8 cellular contexts compared by ENCODE assay signal in genomic region chr3:156535162-156535627, GRCh38. TPM values are rescaled to one million over a fixed set of nuclear protein-coding genes. Genes with fewer than 3 reads are reported as not detected.
A peak's percentile ranks its signal among the peaks of the same experiment; 100 is the strongest.
DNase-seq lines count a peak whose midpoint lies in the region; ATAC-seq and TF ChIP-seq lines count a peak whose summit lies in the region.

No MANE protein-coding gene starts in this region.

- no peaks in the 10 kb centered on the region; the same call in 1 of the 2 replicates for H4K20me1 ChIP-seq in DND-41 (ENCODE audit: insufficient read depth, low read length)

- POLR2A ChIA-PET in naive thymus-derived CD8-positive, alpha-beta T cell (lab: Charles Lee): no interaction called here

- H3K27me3 Mint-ChIP-seq in activated naive CD8-positive, alpha-beta T cell treated with anti-CD3 and anti-CD28 coated beads for 36 hours: no peaks in the 10 kb centered on the region
- no peaks in the 10 kb centered on the region for H3K27me3 Mint-ChIP-seq in naive thymus-derived CD8-positive, alpha-beta T cell

- H3K27me3 ChIP-seq in DND-41 (ENCODE audit: insufficient read depth, low read length, poor library complexity) (no peaks in the 10 kb centered on the region), heart right ventricle (no peaks in the 10 kb centered on the region)

- no peak overlapping the region for H2AFZ ChIP-seq in DND-41 (ENCODE audit: low read depth, low read length)

- intact Hi-C loops in heart right ventricle (cut with DNase I): loop anchor here in 3 of 10 donors (5.0 to 10.0 kb wide), 4 partner anchors 137 to 602 kb away; partner anchors contain the start of gene TIPARP (in 1 of the 3)

- H3K4me1 Mint-ChIP-seq in activated naive CD8-positive, alpha-beta T cell treated with anti-CD3 and anti-CD28 coated beads for 36 hours: peaks cover 5% of the 10 kb centered on the region
- peaks cover 0 to 10% (median 0%) of the 10 kb centered on the region in 4 donors for H3K4me1 Mint-ChIP-seq in naive thymus-derived CD8-positive, alpha-beta T cell

- H3K9me3 ChIP-seq in DND-41 (ENCODE audit: insufficient read depth, low read length, severe bottlenecking): no peaks in the 10 kb centered on the region
- H3K9me3 ChIP-seq in heart right ventricle: no peaks in the 10 kb centered on the region

- no peak overlapping the region for H3K4me2 ChIP-seq in DND-41 (ENCODE audit: insufficient read depth, low read length)

- ATAC-seq in DND-41 (ENCODE audit: insufficient read depth, low read depth) (peak; percentile 27; the same call in 1 of the 3 replicates), heart right ventricle (peak; percentile 85 to 98 (median 94)), HG03354 (IDR thresholded peaks at IDR 0.05; ENCODE audit: poor library complexity, severe bottlenecking, unreplicated experiment) (no peak)
- ATAC-seq in naive thymus-derived CD8-positive, alpha-beta T cell: no peak

- no peak overlapping the region for H3K9ac ChIP-seq in DND-41 (ENCODE audit: low read depth, low read length)

- peaks cover 9% of the 10 kb centered on the region; the same call in 1 of the 2 replicates for H3K36me3 ChIP-seq in DND-41 (ENCODE audit: insufficient read depth, low read length)
- H3K36me3 ChIP-seq in heart right ventricle: peaks cover 0 to 55% (median 11%) of the 10 kb centered on the region in 9 donors

- no peak overlapping the region for H3K27ac ChIP-seq in DND-41 (ENCODE audit: low read length)
- H3K27ac ChIP-seq in heart right ventricle: peak overlapping the region; percentile 19 to 73 (median 65)

- H3K4me1 ChIP-seq in DND-41 (ENCODE audit: insufficient read depth, low read length) (no peaks in the 10 kb centered on the region), heart right ventricle (peaks cover 2 to 32% (median 17%) of the 10 kb centered on the region in 9 donors)

- no peaks in the 10 kb centered on the region for H3K79me2 ChIP-seq in DND-41 (ENCODE audit: insufficient read depth, low read length)

- peaks cover 4% of the 10 kb centered on the region for H3K36me3 Mint-ChIP-seq in activated naive CD8-positive, alpha-beta T cell treated with anti-CD3 and anti-CD28 coated beads for 36 hours
- H3K36me3 Mint-ChIP-seq in naive thymus-derived CD8-positive, alpha-beta T cell: peaks cover 0 to 44% (median 2%) of the 10 kb centered on the region in 3 donors

- H3K9me3 Mint-ChIP-seq in activated naive CD8-positive, alpha-beta T cell treated with anti-CD3 and anti-CD28 coated beads for 36 hours: no peaks in the 10 kb centered on the region
- no peaks in the 10 kb centered on the region for H3K9me3 Mint-ChIP-seq in naive thymus-derived CD8-positive, alpha-beta T cell

- no peak for TF ChIP-seq CTCF in DND-41 (IDR thresholded peaks at IDR 0.05; ENCODE audit: borderline replicate concordance, extremely low read depth, low read length, poor library complexity, severe bottlenecking)
- TF ChIP-seq CTCF in heart right ventricle (IDR thresholded peaks at IDR 0.05): peak in 7 of 9 donors; percentile 12 to 56 (median 37)

- H3K27ac Mint-ChIP-seq in activated naive CD8-positive, alpha-beta T cell treated with anti-CD3 and anti-CD28 coated beads for 36 hours: no peak overlapping the region
- peak overlapping the region in 2 of 10 donors; percentile 58 to 78 for H3K27ac Mint-ChIP-seq in naive thymus-derived CD8-positive, alpha-beta T cell

- no peak overlapping the region for H3K4me3 Mint-ChIP-seq in activated naive CD8-positive, alpha-beta T cell treated with anti-CD3 and anti-CD28 coated beads for 36 hours
- no peak overlapping the region for H3K4me3 Mint-ChIP-seq in naive thymus-derived CD8-positive, alpha-beta T cell

- H3K4me3 ChIP-seq in DND-41 (ENCODE audit: low read depth in 1 of 2, low read length in 2 of 2) (no peak overlapping the region), heart right ventricle (no peak overlapping the region)

- 14 to 18% methylated on average over 4 of the region's 4 CpGs for WGBS in heart right ventricle, 2 donors

- DNase-seq in DND-41 (no peak), LHCN-M2 (ENCODE audit: low read depth) (peak; percentile 100), heart right ventricle (peak; percentile 25 to 73), retina (peak; percentile 55), NCI-H526 (lab: John Stamatoyannopoulos, UW) (no peak)
- peak; percentile 29 for DNase-seq in activated naive CD8-positive, alpha-beta T cell treated with anti-CD3 and anti-CD28 coated beads for 36 hours
- DNase-seq in naive thymus-derived CD8-positive, alpha-beta T cell: no peak

RNA-seq across cellular contexts. Expression of gene SSR3, which starts 19.7 kb away (rescaled TPM):
- total RNA-seq in LHCN-M2 (2014; rRNA removed) (491 and 647 TPM in 2 replicates), heart right ventricle (100 to 1,000 TPM; 172 to 256 (median 216) TPM)
- polyA plus RNA-seq in LHCN-M2 (2012): 524 TPM
- 100 to 1,000 TPM; 175 to 176 TPM for total RNA-seq in activated naive CD8-positive, alpha-beta T cell treated with anti-CD3 and anti-CD28 coated beads for 36 hours
- 100 to 1,000 TPM in 1 of 2 donors, 10 to 100 TPM in 1; 75.8 to 602 TPM for polyA plus RNA-seq in heart right ventricle
- total RNA-seq in naive thymus-derived CD8-positive, alpha-beta T cell: 10 to 100 TPM; 68.5 to 68.7 TPM
- polyA plus RNA-seq in naive thymus-derived CD8-positive, alpha-beta T cell: 10 to 100 TPM; 81.7 to 93.9 (median 86.3) TPM

Comparison
In these comparisons a context has a peak if more than half of its experiments do, and no peak if none do; other contexts are left out.
1. ATAC-seq: peak in DND-41 (single experiment) and heart right ventricle (8 of 8); none in HG03354 (single experiment) and naive thymus-derived CD8-positive, alpha-beta T cell (0 of 2).
2. DNase-seq: peak in LHCN-M2 (single experiment), activated naive CD8-positive, alpha-beta T cell treated with anti-CD3 and anti-CD28 coated beads for 36 hours (single experiment), heart right ventricle (2 of 2) and retina (single experiment); none in DND-41 (single experiment), NCI-H526 (0 of 2) and naive thymus-derived CD8-positive, alpha-beta T cell (0 of 10).